Comparison of ENCODE assay signal across 18 cellular contexts in genomic region chr3:193902557-193903256, GRCh38.
DNase-seq lines count a peak whose midpoint lies in the region; ATAC-seq, FAIRE-seq and TF ChIP-seq lines count a peak whose summit lies in the region.
"Had no signal": no experiment of that assay in that cellular context is flagged by ENCODE, and none has a peak within 500 bp of the region (broad histone marks: within the 10 kb centered on the region; RNA-seq: fewer than 3 reads in every experiment).

No MANE protein-coding gene starts in this region.

- intact Hi-C loops in IMR-90 (cut with micrococcal nuclease): no loop called here
- intact Hi-C loops in PC-3 (cut with micrococcal nuclease): no loop called here

- no peaks in the 10 kb centered on the region for H3K9me1 ChIP-seq in IMR-90 (ENCODE audit: insufficient read depth, low read length)

- no peak for TF ChIP-seq CTCF in IMR-90 (conservative IDR thresholded peaks at IDR 0.05; ENCODE audit: low read depth, low read length)
- TF ChIP-seq CTCF in PC-3 (conservative IDR thresholded peaks at IDR 0.05; ENCODE audit: low read depth, low read length): no peak
- no peak for TF ChIP-seq CTCF in nephron progenitor cell (IDR thresholded peaks at IDR 0.05)

- no peak overlapping the region for H2BK5ac ChIP-seq in IMR-90 (ENCODE audit: low read depth, low read length, poor library complexity, severe bottlenecking)

- H3K9me2 ChIP-seq in PC-3 (replicated peaks; ENCODE audit: low read length): no peaks in the 10 kb centered on the region

- peaks cover 4% of the 10 kb centered on the region for H3K27me3 Mint-ChIP-seq in nephron progenitor cell (ENCODE audit: low read depth, poor library complexity)

- no peak overlapping the region for H3K4ac ChIP-seq in IMR-90 (ENCODE audit: low read depth, low read length)

- no peak overlapping the region for H4K8ac ChIP-seq in IMR-90 (ENCODE audit: low read depth in 2 of 2, low read length in 2 of 2)

- no peak overlapping the region for H2BK120ac ChIP-seq in IMR-90 (ENCODE audit: low read depth, low read length)

- H2BK15ac ChIP-seq in IMR-90 (ENCODE audit: low read depth, low read length): no peak overlapping the region

- POLR2A ChIA-PET in IMR-90 (lab: Charles Lee; ENCODE audit: unreplicated experiment): no interaction called here
- POLR2A ChIA-PET in PC-3 (lab: Charles Lee; ENCODE audit: unreplicated experiment): no interaction called here

- H3K4me1 ChIP-seq in IMR-90 (ENCODE audit: control insufficient read depth, insufficient read depth, low read length): no peaks in the 10 kb centered on the region
- H3K4me1 ChIP-seq in PC-3 (ENCODE audit: insufficient read depth, low read length): peaks cover 15% of the 10 kb centered on the region

- peaks cover 47% of the 10 kb centered on the region for H3K27me3 ChIP-seq in IMR-90 (ENCODE audit: control insufficient read depth, insufficient read depth, low read length)
- H3K27me3 ChIP-seq in PC-3 (ENCODE audit: low read length): no peaks in the 10 kb centered on the region

- no peak overlapping the region for H3K4me2 ChIP-seq in IMR-90 (ENCODE audit: low read depth, low read length)
- peak overlapping the region; percentile 55 for H3K4me2 ChIP-seq in PC-3 (ENCODE audit: low read length)

- CTCF ChIA-PET in IMR-90 (lab: Yijun Ruan, JAX) (interaction anchor here (0.5 kb wide), 1 partner anchor 192 kb away, joined by 3 read pairs; no protein-coding TSS in a partner anchor), PC-3 (lab: Charles Lee) (no interaction called here)

- no peak overlapping the region for H4K91ac ChIP-seq in IMR-90 (ENCODE audit: insufficient read depth, low read depth, low read length)

- H3K79me2 ChIP-seq in PC-3 (ENCODE audit: low read length): no peaks in the 10 kb centered on the region
- H3K79me2 ChIP-seq: parathyroid adenoma had no signal

- no peak overlapping the region for H3K4me3 ChIP-seq in IMR-90 (ENCODE audit: insufficient read depth, low read depth, low read length)
- H3K4me3 ChIP-seq in PC-3 (ENCODE audit: low read length): no peak overlapping the region

- no peak overlapping the region for H2AK5ac ChIP-seq in IMR-90 (ENCODE audit: low read depth, low read length)

- TF ChIP-seq POLR2A in IMR-90 (IDR thresholded peaks at IDR 0.05; ENCODE audit: low read depth, low read length): no peak

- H3K56ac ChIP-seq in IMR-90 (ENCODE audit: extremely low read depth, insufficient read depth, low read length): no peak overlapping the region

- no peak overlapping the region for H3K9ac ChIP-seq in IMR-90 (ENCODE audit: low read depth, low read length)
- H3K9ac ChIP-seq in PC-3 (ENCODE audit: low read length): no peak overlapping the region
- H3K9ac ChIP-seq: parathyroid adenoma had no signal

- H3K36me3 ChIP-seq in IMR-90 (ENCODE audit: control insufficient read depth, insufficient read depth, low read length): no peaks in the 10 kb centered on the region
- H3K36me3 ChIP-seq in PC-3 (ENCODE audit: low read depth, low read length): no peaks in the 10 kb centered on the region

- H3K27ac Mint-ChIP-seq in nephron progenitor cell: peak overlapping the region; percentile 68
- H3K27ac Mint-ChIP-seq: activated naive CD8-positive, alpha-beta T cell treated with anti-CD3 and anti-CD28 coated beads, Interleukin-2, amount 10 ng/mL, durations not matched to agents 7 days and 5 days; CD8-positive, alpha-beta memory T cell; T-helper 2 cell treated with Interferon-gamma antibody and Interleukin-4, amounts not matched to agents 5 μg/mL and 100 μg/mL, for 36 hours had no signal

- no TSS peak for BruUV-seq in IMR-90 (replicated peaks; lab: Mats Ljungman, UMichigan)
- BruUV-seq in PC-3 (replicated peaks; lab: Mats Ljungman, UMichigan): no TSS peak

- H3K18ac ChIP-seq in IMR-90 (ENCODE audit: low read depth, low read length): no peak overlapping the region

- H3K23ac ChIP-seq in IMR-90 (ENCODE audit: low read depth, low read length): no peak overlapping the region

- in situ Hi-C loops in IMR-90 (cut with MboI; ENCODE audit: low sequenced_read_pairs): no loop called here

- H3F3A ChIP-seq in PC-3 (ENCODE audit: low read length, unreplicated experiment): no peaks in the 10 kb centered on the region

- no peak overlapping the region for H3K14ac ChIP-seq in IMR-90 (replicated peaks; ENCODE audit: low read depth, low read length)

- no peak overlapping the region for H2AK9ac ChIP-seq in IMR-90 (replicated peaks; ENCODE audit: low read depth, low read length, poor library complexity)

- peaks cover 17% of the 10 kb centered on the region for H3K9me3 Mint-ChIP-seq in nephron progenitor cell
- H3K9me3 Mint-ChIP-seq: activated naive CD8-positive, alpha-beta T cell treated with anti-CD3 and anti-CD28 coated beads, Interleukin-2, amount 10 ng/mL, durations not matched to agents 7 days and 5 days; CD8-positive, alpha-beta memory T cell had no signal

- no peak for FAIRE-seq in GM19239 (lab: Jason Lieb, UNC)

- peak overlapping the region; percentile 7 for H2AFZ ChIP-seq in IMR-90 (replicated peaks; ENCODE audit: low read length, poor library complexity)
- peak overlapping the region; percentile 25; the same call in 1 of the 2 replicates for H2AFZ ChIP-seq in PC-3 (ENCODE audit: low read length)
- H2AFZ ChIP-seq: parathyroid adenoma had no signal

- H2BK20ac ChIP-seq in IMR-90 (ENCODE audit: low read depth, low read length): no peak overlapping the region

- no peaks in the 10 kb centered on the region for H4K20me1 ChIP-seq in IMR-90 (ENCODE audit: insufficient read depth, low read length)
- no peaks in the 10 kb centered on the region for H4K20me1 ChIP-seq in PC-3 (ENCODE audit: low read length)

- ATAC-seq in IMR-90 (ENCODE audit: low read depth): no peak
- peak; percentile 21; the same call in 1 of the 2 replicates for ATAC-seq in PC-3

- no peak for TF ChIP-seq RAD21 in IMR-90 (IDR thresholded peaks at IDR 0.05; ENCODE audit: low read length)

- peaks cover 1% of the 10 kb centered on the region for H3K36me3 Mint-ChIP-seq in nephron progenitor cell (ENCODE audit: low read depth)
- H3K36me3 Mint-ChIP-seq: activated naive CD8-positive, alpha-beta T cell treated with anti-CD3 and anti-CD28 coated beads, Interleukin-2, amount 10 ng/mL, durations not matched to agents 7 days and 5 days; CD8-positive, alpha-beta memory T cell had no signal

- dilution Hi-C loops in IMR-90 (cut with HindIII; ENCODE audit: low sequenced_read_pairs, unreplicated experiment): no loop called here

- H3K27ac ChIP-seq in IMR-90 (ENCODE audit: insufficient read depth, low read length) (no peak overlapping the region), PC-3 (ENCODE audit: low read length) (peak overlapping the region; percentile 36)
- H3K27ac ChIP-seq: parathyroid adenoma had no signal

- WGBS in IMR-90 (ENCODE audit: extremely low coverage in 2 of 2, insufficient read length in 1 of 2), 2 experiments: 20% methylated on average over 1 of the region's 12 CpGs; no CpG with 5 or more reads in 1 of the 2 experiments

- H3K9me3 ChIP-seq in IMR-90 (ENCODE audit: control insufficient read depth, insufficient read depth, low read length): no peaks in the 10 kb centered on the region
- H3K9me3 ChIP-seq in PC-3 (ENCODE audit: low read length): no peaks in the 10 kb centered on the region

- DNase-seq in DMS79 (lab: John Stamatoyannopoulos, UW) (peak; percentile 44), IMR-90 (no peak), PC-3 (no peak), nephron progenitor cell (peak; percentile 36), UCSD-AML1 (lab: John Stamatoyannopoulos, UW; ENCODE audit: unreplicated experiment) (no peak), activated T-cell treated with anti-CD3 and anti-CD28 coated beads for 4 hours (no peak), GM19239 (ENCODE audit: insufficient read length, low spot score) (no peak)
- no peak for DNase-seq in activated T-cell treated with anti-CD3 and anti-CD28 coated beads, Interleukin-2, amount 50 U/mL, for 1 hour
- DNase-seq: activated CD4-positive, CD25-positive, alpha-beta regulatory T cell treated with anti-CD3 and anti-CD28 coated beads, Interleukin-2, amount 50 U/mL, for 72 hours; activated naive CD8-positive, alpha-beta T cell treated with anti-CD3 and anti-CD28 coated beads, Interleukin-2, amount 10 ng/mL, durations not matched to agents 7 days and 5 days; CD8-positive, alpha-beta memory T cell; EL; foreskin melanocyte; HCEC 1CT; MV-4-11; stimulated activated CD4-positive, alpha-beta T cell treated with anti-CD3 and anti-CD28 coated beads, Interleukin-4, amount 100 ng/mL, for 1 hour had no signal

- H3K4me3 Mint-ChIP-seq in nephron progenitor cell: peak overlapping the region; percentile 46
- H3K4me3 Mint-ChIP-seq: activated naive CD8-positive, alpha-beta T cell treated with anti-CD3 and anti-CD28 coated beads, Interleukin-2, amount 10 ng/mL, durations not matched to agents 7 days and 5 days; CD8-positive, alpha-beta memory T cell; T-helper 2 cell treated with Interferon-gamma antibody and Interleukin-4, amounts not matched to agents 5 μg/mL and 100 μg/mL, for 36 hours had no signal

- H3K4me1 Mint-ChIP-seq in nephron progenitor cell: peaks cover 81% of the 10 kb centered on the region
- H3K4me1 Mint-ChIP-seq: CD8-positive, alpha-beta memory T cell had no signal

- no peaks in the 10 kb centered on the region for H3K79me1 ChIP-seq in IMR-90 (ENCODE audit: low read depth in 1 of 2, low read length in 2 of 2)

- H4K5ac ChIP-seq in IMR-90 (ENCODE audit: low read depth, low read length): no peak overlapping the region

TF ChIP-seq in IMR-90, 13 proteins besides CTCF, POLR2A, EP300 and RAD21 (continues in another document):
- no peak for TF ChIP-seq RCOR1 (IDR thresholded peaks at IDR 0.05; ENCODE audit: insufficient replicate concordance, low read length)
- TF ChIP-seq FOS (IDR thresholded peaks at IDR 0.05; ENCODE audit: low read depth, low read length): no peak
- TF ChIP-seq CHD1 (IDR thresholded peaks at IDR 0.05; ENCODE audit: low read depth, low read length): no peak
- TF ChIP-seq BHLHE40 (IDR thresholded peaks at IDR 0.05; ENCODE audit: low read depth, low read length): no peak
- TF ChIP-seq, protein P1, sequence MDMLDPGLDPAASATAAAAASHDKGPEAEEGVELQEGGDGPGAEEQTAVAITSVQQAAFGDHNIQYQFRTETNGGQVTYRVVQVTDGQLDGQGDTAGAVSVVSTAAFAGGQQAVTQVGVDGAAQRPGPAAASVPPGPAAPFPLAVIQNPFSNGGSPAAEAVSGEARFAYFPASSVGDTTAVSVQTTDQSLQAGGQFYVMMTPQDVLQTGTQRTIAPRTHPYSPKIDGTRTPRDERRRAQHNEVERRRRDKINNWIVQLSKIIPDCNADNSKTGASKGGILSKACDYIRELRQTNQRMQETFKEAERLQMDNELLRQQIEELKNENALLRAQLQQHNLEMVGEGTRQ (IDR thresholded peaks at IDR 0.05; ENCODE audit: low read depth, low read length): no peak

Comparison
In these comparisons a context has a peak if more than half of its experiments do, and no peak if none do; other contexts are left out.
1. DNase-seq: peak in DMS79 (single experiment) and nephron progenitor cell (single experiment); none in IMR-90 (single experiment), PC-3 (single experiment), activated T-cell treated with anti-CD3 and anti-CD28 coated beads, Interleukin-2, amount 50 U/mL, for 1 hour (single experiment), UCSD-AML1 (single experiment), activated T-cell treated with anti-CD3 and anti-CD28 coated beads for 4 hours (single experiment) and GM19239 (single experiment).